1 cellular context compared by ENCODE assay signal in the genomic region with DNA sequence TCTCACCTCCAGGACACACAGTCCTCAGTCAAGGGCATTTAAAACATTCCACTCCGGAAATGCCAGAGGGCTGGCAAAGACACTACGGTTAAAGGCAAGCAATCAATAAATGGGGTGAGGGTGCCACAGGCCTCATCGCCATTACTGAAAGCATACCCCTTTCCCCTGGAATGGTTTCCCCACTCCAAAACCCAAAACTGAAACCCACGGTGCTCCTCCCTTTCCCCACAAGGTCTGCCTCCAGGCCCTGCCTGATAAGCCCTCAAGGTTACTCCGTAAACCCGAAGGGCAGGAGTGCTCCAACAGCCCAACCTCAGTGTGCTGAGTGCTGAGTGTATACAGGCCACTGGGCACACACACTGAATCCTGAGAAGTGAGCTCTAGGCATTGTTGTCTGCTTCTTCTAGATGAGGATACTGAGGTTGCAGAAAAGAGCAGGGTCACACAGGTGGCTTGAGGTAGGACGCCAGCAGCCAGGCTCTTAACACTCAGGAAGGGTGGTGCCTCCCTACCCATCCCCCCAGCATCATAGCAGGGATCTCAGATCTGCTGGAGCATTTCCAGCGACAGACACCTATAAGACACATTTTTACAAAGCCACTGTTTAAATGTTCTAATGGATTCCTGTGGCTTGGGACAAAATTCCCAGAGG.
A peak's percentile ranks its signal among the peaks of the same experiment; 100 is the strongest.
TF ChIP-seq lines count a peak whose summit lies in the region.

No MANE protein-coding gene starts in this region.

TF ChIP-seq in K562, 482 proteins besides CTCF, POLR2A, EP300 and RAD21 (continued from another document and continues in another):
- TF ChIP-seq IRF1 (CRISPR knock-in tag; IDR thresholded peaks at IDR 0.05; ENCODE audit: borderline replicate concordance), result no peak
- no peak for TF ChIP-seq EGR1 (conservative IDR thresholded peaks at IDR 0.05)
- TF ChIP-seq MTA1 (IDR thresholded peaks at IDR 0.05; ENCODE audit: borderline replicate concordance), result 0 out of 2 replicates have a peak, but pooled peaks have one; percentile 29
- TF ChIP-seq SMAD1 (IDR thresholded peaks at IDR 0.05; ENCODE audit: low read depth, low read length, partially characterized antibody), result peak; percentile 23
- no peak for TF ChIP-seq ZBTB33 (CRISPR knock-in tag; IDR thresholded peaks at IDR 0.05)
- no peak for TF ChIP-seq NFE2L1 (tag; IDR thresholded peaks at IDR 0.05; ENCODE audit: borderline replicate concordance, low read depth)
- TF ChIP-seq DEAF1 (CRISPR knock-in tag; IDR thresholded peaks at IDR 0.05), result no peak
- TF ChIP-seq, protein P1, sequence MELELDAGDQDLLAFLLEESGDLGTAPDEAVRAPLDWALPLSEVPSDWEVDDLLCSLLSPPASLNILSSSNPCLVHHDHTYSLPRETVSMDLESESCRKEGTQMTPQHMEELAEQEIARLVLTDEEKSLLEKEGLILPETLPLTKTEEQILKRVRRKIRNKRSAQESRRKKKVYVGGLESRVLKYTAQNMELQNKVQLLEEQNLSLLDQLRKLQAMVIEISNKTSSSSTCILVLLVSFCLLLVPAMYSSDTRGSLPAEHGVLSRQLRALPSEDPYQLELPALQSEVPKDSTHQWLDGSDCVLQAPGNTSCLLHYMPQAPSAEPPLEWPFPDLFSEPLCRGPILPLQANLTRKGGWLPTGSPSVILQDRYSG (tag; conservative IDR thresholded peaks at IDR 0.05; ENCODE audit: low read depth), result peak; percentile 32; the same call in 1 of the 2 replicates
- TF ChIP-seq ZNF518B (CRISPR knock-in tag; IDR thresholded peaks at IDR 0.05), result no peak
- no peak for TF ChIP-seq ZNF695 (CRISPR knock-in tag; IDR thresholded peaks at IDR 0.05)
- TF ChIP-seq, protein P2, sequence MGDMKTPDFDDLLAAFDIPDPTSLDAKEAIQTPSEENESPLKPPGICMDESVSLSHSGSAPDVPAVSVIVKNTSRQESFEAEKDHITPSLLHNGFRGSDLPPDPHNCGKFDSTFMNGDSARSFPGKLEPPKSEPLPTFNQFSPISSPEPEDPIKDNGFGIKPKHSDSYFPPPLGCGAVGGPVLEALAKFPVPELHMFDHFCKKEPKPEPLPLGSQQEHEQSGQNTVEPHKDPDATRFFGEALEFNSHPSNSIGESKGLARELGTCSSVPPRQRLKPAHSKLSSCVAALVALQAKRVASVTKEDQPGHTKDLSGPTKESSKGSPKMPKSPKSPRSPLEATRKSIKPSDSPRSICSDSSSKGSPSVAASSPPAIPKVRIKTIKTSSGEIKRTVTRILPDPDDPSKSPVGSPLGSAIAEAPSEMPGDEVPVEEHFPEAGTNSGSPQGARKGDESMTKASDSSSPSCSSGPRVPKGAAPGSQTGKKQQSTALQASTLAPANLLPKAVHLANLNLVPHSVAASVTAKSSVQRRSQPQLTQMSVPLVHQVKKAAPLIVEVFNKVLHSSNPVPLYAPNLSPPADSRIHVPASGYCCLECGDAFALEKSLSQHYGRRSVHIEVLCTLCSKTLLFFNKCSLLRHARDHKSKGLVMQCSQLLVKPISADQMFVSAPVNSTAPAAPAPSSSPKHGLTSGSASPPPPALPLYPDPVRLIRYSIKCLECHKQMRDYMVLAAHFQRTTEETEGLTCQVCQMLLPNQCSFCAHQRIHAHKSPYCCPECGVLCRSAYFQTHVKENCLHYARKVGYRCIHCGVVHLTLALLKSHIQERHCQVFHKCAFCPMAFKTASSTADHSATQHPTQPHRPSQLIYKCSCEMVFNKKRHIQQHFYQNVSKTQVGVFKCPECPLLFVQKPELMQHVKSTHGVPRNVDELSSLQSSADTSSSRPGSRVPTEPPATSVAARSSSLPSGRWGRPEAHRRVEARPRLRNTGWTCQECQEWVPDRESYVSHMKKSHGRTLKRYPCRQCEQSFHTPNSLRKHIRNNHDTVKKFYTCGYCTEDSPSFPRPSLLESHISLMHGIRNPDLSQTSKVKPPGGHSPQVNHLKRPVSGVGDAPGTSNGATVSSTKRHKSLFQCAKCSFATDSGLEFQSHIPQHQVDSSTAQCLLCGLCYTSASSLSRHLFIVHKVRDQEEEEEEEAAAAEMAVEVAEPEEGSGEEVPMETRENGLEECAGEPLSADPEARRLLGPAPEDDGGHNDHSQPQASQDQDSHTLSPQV (IDR thresholded peaks at IDR 0.05), result peak; percentile 66; the same call in 1 of the 2 replicates
- TF ChIP-seq, protein P3, sequence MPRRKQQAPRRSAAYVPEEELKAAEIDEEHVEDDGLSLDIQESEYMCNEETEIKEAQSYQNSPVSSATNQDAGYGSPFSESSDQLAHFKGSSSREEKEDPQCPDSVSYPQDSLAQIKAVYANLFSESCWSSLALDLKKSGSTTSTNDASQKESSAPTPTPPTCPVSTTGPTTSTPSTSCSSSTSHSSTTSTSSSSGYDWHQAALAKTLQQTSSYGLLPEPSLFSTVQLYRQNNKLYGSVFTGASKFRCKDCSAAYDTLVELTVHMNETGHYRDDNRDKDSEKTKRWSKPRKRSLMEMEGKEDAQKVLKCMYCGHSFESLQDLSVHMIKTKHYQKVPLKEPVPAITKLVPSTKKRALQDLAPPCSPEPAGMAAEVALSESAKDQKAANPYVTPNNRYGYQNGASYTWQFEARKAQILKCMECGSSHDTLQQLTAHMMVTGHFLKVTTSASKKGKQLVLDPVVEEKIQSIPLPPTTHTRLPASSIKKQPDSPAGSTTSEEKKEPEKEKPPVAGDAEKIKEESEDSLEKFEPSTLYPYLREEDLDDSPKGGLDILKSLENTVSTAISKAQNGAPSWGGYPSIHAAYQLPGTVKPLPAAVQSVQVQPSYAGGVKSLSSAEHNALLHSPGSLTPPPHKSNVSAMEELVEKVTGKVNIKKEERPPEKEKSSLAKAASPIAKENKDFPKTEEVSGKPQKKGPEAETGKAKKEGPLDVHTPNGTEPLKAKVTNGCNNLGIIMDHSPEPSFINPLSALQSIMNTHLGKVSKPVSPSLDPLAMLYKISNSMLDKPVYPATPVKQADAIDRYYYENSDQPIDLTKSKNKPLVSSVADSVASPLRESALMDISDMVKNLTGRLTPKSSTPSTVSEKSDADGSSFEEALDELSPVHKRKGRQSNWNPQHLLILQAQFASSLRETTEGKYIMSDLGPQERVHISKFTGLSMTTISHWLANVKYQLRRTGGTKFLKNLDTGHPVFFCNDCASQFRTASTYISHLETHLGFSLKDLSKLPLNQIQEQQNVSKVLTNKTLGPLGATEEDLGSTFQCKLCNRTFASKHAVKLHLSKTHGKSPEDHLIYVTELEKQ (CRISPR knock-in tag; IDR thresholded peaks at IDR 0.05), result no peak
- TF ChIP-seq TBP (optimal IDR thresholded peaks at IDR 0.05; ENCODE audit: low read depth, low read length), result peak; percentile 52
- peak; percentile 29; the same call in 1 of the 2 replicates for TF ChIP-seq CREB3L1 (IDR thresholded peaks at IDR 0.05; ENCODE audit: borderline replicate concordance, low read depth)
- TF ChIP-seq KAT2B (IDR thresholded peaks at IDR 0.05; ENCODE audit: low read depth, low read length), result no peak
- peak; percentile 31 for TF ChIP-seq SOX6 (IDR thresholded peaks at IDR 0.05)
- peak; percentile 99 for TF ChIP-seq ESRRA (IDR thresholded peaks at IDR 0.05; ENCODE audit: borderline replicate concordance, low read depth)
- peak; percentile 51 for TF ChIP-seq MTA2 (IDR thresholded peaks at IDR 0.05; ENCODE audit: low read depth)
- TF ChIP-seq NFXL1 (CRISPR knock-in tag; IDR thresholded peaks at IDR 0.05), result no peak
- TF ChIP-seq CHD1 (IDR thresholded peaks at IDR 0.05; ENCODE audit: low read length), result peak; percentile 84
- TF ChIP-seq MTA3 (IDR thresholded peaks at IDR 0.05; ENCODE audit: borderline replicate concordance), result peak; percentile 67; the same call in 1 of the 2 replicates
- TF ChIP-seq, protein P4, sequence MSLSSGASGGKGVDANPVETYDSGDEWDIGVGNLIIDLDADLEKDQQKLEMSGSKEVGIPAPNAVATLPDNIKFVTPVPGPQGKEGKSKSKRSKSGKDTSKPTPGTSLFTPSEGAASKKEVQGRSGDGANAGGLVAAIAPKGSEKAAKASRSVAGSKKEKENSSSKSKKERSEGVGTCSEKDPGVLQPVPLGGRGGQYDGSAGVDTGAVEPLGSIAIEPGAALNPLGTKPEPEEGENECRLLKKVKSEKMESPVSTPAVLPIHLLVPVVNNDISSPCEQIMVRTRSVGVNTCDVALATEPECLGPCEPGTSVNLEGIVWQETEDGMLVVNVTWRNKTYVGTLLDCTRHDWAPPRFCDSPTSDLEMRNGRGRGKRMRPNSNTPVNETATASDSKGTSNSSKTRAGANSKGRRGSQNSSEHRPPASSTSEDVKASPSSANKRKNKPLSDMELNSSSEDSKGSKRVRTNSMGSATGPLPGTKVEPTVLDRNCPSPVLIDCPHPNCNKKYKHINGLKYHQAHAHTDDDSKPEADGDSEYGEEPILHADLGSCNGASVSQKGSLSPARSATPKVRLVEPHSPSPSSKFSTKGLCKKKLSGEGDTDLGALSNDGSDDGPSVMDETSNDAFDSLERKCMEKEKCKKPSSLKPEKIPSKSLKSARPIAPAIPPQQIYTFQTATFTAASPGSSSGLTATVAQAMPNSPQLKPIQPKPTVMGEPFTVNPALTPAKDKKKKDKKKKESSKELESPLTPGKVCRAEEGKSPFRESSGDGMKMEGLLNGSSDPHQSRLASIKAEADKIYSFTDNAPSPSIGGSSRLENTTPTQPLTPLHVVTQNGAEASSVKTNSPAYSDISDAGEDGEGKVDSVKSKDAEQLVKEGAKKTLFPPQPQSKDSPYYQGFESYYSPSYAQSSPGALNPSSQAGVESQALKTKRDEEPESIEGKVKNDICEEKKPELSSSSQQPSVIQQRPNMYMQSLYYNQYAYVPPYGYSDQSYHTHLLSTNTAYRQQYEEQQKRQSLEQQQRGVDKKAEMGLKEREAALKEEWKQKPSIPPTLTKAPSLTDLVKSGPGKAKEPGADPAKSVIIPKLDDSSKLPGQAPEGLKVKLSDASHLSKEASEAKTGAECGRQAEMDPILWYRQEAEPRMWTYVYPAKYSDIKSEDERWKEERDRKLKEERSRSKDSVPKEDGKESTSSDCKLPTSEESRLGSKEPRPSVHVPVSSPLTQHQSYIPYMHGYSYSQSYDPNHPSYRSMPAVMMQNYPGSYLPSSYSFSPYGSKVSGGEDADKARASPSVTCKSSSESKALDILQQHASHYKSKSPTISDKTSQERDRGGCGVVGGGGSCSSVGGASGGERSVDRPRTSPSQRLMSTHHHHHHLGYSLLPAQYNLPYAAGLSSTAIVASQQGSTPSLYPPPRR (CRISPR knock-in tag; IDR thresholded peaks at IDR 0.05; ENCODE audit: borderline replicate concordance), result no peak
- TF ChIP-seq CBFB (CRISPR knock-in tag; IDR thresholded peaks at IDR 0.05), result no peak
- peak; percentile 67; the same call in 1 of the 2 replicates for TF ChIP-seq MYNN (IDR thresholded peaks at IDR 0.05)
- no peak for TF ChIP-seq MYNN (CRISPR knock-in tag; IDR thresholded peaks at IDR 0.05)
